In genomic region chr1:214823311-214824117, GRCh38 we compare ENCODE assay signal across 17 cellular contexts.
DNase-seq lines count a peak whose midpoint lies in the region; TF ChIP-seq lines count a peak whose summit lies in the region.
"Had no signal": no experiment of that assay in that cellular context is flagged by ENCODE, and none has a peak within 500 bp of the region (broad histone marks: within the 10 kb centered on the region; RNA-seq: fewer than 3 reads in every experiment).

No MANE protein-coding gene starts in this region.

- H3K79me2 ChIP-seq in MM.1S (ENCODE audit: low read length) = no peaks in the 10 kb centered on the region

- no peaks in the 10 kb centered on the region for H3K4me1 ChIP-seq in ES-I3 (ENCODE audit: insufficient read depth, low read length)
- H3K4me1 ChIP-seq in MM.1S (ENCODE audit: low read length) = no peaks in the 10 kb centered on the region
- H3K4me1 ChIP-seq: sigmoid colon had no signal

- DNase-seq in DMS53 (lab: John Stamatoyannopoulos, UW) (peak; percentile 46), DMS53 treated with DMSO at 0.1 percent for 48 hours (lab: John Stamatoyannopoulos, UW; ENCODE audit: unreplicated experiment) (no peak), MV-4-11 (lab: John Stamatoyannopoulos, UW) (peak; percentile 20), WERI-Rb-1 (peak; percentile 30), GDM1 (lab: John Stamatoyannopoulos, UW) (no peak), OCI-M2 (lab: John Stamatoyannopoulos, UW; ENCODE audit: unreplicated experiment) (no peak), MM.1S (no peak)
- DNase-seq: 8988T; amniotic stem cell; effector memory CD8-positive, alpha-beta T cell; NCI-H1694; NCI-H82; sigmoid colon; stimulated activated CD4-positive, alpha-beta T cell treated with anti-CD3 and anti-CD28 coated beads, Interleukin-2, amount 100 ng/mL, for 48 hours; stimulated activated CD8-positive, alpha-beta memory T cell treated with anti-CD3 and anti-CD28 coated beads, Interleukin-4, amount 100 ng/mL, for 48 hours had no signal

- H3K27ac ChIP-seq in WERI-Rb-1 (no peak overlapping the region), MM.1S (ENCODE audit: low read length) (no peak overlapping the region)
- H3K27ac ChIP-seq: C4-2B, sigmoid colon had no signal

- H3K4me3 ChIP-seq in WERI-Rb-1 (ENCODE audit: low read depth, low read length) (no peak overlapping the region), MM.1S (ENCODE audit: low read length) (no peak overlapping the region)
- H3K4me3 ChIP-seq: sigmoid colon had no signal

- H2AFZ ChIP-seq in MM.1S (ENCODE audit: low read length) = no peak overlapping the region

- H3K27me3 ChIP-seq in WERI-Rb-1 (ENCODE audit: insufficient read depth, low read depth, severe bottlenecking) = no peaks in the 10 kb centered on the region
- H3K27me3 ChIP-seq in MM.1S (replicated peaks; ENCODE audit: insufficient read depth, low read length) = no peaks in the 10 kb centered on the region
- H3K27me3 ChIP-seq: sigmoid colon had no signal

- no peaks in the 10 kb centered on the region for H3F3A ChIP-seq in MM.1S (ENCODE audit: insufficient read depth, low read length)

- H3K9ac ChIP-seq in ES-I3 (ENCODE audit: low read depth, low read length) (peak overlapping the region; percentile 22; the same call in 1 of the 2 replicates), MM.1S (ENCODE audit: low read length) (no peak overlapping the region)

- no peaks in the 10 kb centered on the region for H3K9me2 ChIP-seq in MM.1S (replicated peaks; ENCODE audit: insufficient read depth, low read length)

- H3K4me2 ChIP-seq in MM.1S (ENCODE audit: low read depth, low read length) = no peak overlapping the region

- H3K9me3 ChIP-seq in ES-I3 (ENCODE audit: control insufficient read depth, insufficient read depth, low read length) = no peaks in the 10 kb centered on the region
- H3K9me3 ChIP-seq in WERI-Rb-1 (ENCODE audit: severe bottlenecking) = peaks cover 4% of the 10 kb centered on the region
- H3K9me3 ChIP-seq in MM.1S (replicated peaks; ENCODE audit: insufficient read depth, low read length) = no peaks in the 10 kb centered on the region
- H3K9me3 ChIP-seq: sigmoid colon had no signal

- no peaks in the 10 kb centered on the region for H4K20me1 ChIP-seq in MM.1S (ENCODE audit: insufficient read depth, low read length)

- TF ChIP-seq CTCF in WERI-Rb-1 (IDR thresholded peaks at IDR 0.05; ENCODE audit: low read depth, low read length) (peak; percentile 20; the same call in 1 of the 2 replicates), MM.1S (IDR thresholded peaks at IDR 0.05; ENCODE audit: low read length) (no peak)

- H3K36me3 ChIP-seq in ES-I3 (ENCODE audit: insufficient read depth, low read length) (no peaks in the 10 kb centered on the region), WERI-Rb-1 (no peaks in the 10 kb centered on the region), MM.1S (replicated peaks; ENCODE audit: insufficient read depth, low read length) (no peaks in the 10 kb centered on the region)
- H3K36me3 ChIP-seq: sigmoid colon had no signal

Comparison
In these comparisons a context has a peak if more than half of its experiments do, and no peak if none do; other contexts are left out.
1. DNase-seq: peak in DMS53 (single experiment), MV-4-11 (single experiment) and WERI-Rb-1 (single experiment); none in DMS53 treated with DMSO at 0.1 percent for 48 hours (single experiment), GDM1 (single experiment), OCI-M2 (single experiment) and MM.1S (single experiment).